In the genomic region with DNA sequence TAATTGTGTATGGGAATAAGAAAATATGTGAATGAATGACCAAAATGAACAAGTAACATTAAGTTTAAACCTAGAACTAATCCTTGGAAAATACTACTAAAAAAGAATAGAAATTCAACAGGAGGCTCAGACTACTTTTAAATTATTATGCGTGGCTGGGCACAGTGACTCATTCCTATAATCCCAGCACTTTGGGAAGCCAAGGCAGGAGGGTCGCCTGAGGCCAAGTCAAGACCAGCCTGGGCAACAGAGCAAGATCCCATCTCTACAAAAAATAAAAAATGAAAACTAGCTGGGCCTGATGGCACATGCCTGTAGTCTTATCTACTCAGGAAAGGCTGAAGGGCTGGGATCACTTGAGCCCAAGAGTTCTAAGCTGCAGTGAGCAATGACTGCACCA, we compare ENCODE assay signal across 24 cellular contexts.
"Had no signal": no experiment of that assay in that cellular context is flagged by ENCODE, and none has a peak within 500 bp of the region (broad histone marks: within the 10 kb centered on the region; RNA-seq: fewer than 3 reads in every experiment).

No MANE protein-coding gene starts in this region.

- H3K9me3 ChIP-seq: adrenal gland had no signal

- H3K27ac ChIP-seq: adrenal gland, PC-9 had no signal

- H3K4me2 ChIP-seq: PC-9 had no signal

- H2AFZ ChIP-seq: PC-9 had no signal

- H3K27me3 ChIP-seq: adrenal gland had no signal

- DNase-seq: activated CD4-positive, alpha-beta T cell treated with anti-CD3 and anti-CD28 coated beads for 36 hours; activated CD4-positive, alpha-beta T cell treated with anti-CD3 and anti-CD28 coated beads, Interleukin-2, amount 10 ng/mL, durations not matched to agents 7 days and 5 days; activated CD4-positive, alpha-beta T cell treated with anti-CD3 and anti-CD28 coated beads, Interleukin-2, amount 50 U/mL, for 48 hours; activated CD8-positive, alpha-beta T cell treated with anti-CD3 and anti-CD28 coated beads, Interleukin-2, amount 10 ng/mL, durations not matched to agents 7 days and 5 days; activated gamma-delta T cell treated with Interleukin-2 at 50 U/mL for 16 hours; activated naive CD4-positive, alpha-beta T cell treated with anti-CD3 and anti-CD28 coated beads for 36 hours; activated T-cell treated with anti-CD3 and anti-CD28 coated beads, Interleukin-2, amount 50 U/mL, for 24 hours; adrenal gland; central memory CD4-positive, alpha-beta T cell; Karpas-422; KBM-7; NCI-H1092 treated with DMSO at 0.1 percent for 48 hours; NCI-H1417; NCI-H146; NCI-H187; NCI-H2029 treated with DMSO at 0.1 percent for 48 hours; NCI-H2107; NCI-H2171; NCI-H510A; NCI-H526; NCI-H748 treated with DMSO at 0.1 percent for 48 hours; PC-9; Right ventricle myocardium superior; T1000 had no signal

- H3K4me3 ChIP-seq: adrenal gland, PC-9 had no signal
